1 cellular context compared by ENCODE assay signal in the genomic region with DNA sequence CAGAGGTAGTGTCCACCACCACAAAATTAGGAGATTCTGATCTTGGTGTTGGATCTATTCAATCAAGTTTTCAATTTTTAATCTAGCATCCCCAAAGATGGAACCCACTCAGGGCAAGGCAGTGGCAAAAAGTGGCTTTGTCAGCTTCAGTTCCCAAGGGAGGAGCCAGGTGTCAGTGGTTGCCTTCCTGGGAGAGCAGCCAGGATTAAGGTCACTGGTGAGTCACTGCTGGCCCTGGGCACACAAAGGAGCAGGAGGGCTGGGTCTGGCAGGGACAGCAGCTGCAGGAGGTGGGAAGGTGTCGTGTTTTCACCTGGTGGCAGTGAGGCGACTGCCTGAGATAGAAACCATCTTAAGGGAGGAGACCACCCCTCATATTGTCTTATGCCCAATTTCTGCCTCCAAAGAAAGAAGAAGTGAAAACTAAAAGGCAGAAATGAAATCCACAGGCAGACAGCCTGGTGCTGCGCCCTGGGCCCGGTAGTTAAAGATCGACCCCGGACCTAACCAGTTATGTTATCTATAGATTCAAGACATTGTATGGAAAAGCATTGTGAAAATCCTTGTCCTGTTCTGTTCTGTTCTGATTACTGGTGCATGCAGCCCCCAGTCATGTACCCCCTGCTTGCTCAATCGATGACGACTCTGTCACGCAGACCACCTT.
TF ChIP-seq lines count a peak whose summit lies in the region.

No MANE protein-coding gene starts in this region.

TF ChIP-seq in WTC11, 78 proteins besides CTCF, POLR2A, EP300 and RAD21 (continued from another document):
- no peak for TF ChIP-seq IRF1 (CRISPR knock-in tag; IDR thresholded peaks at IDR 0.05)
- TF ChIP-seq JUN (CRISPR knock-in tag; IDR thresholded peaks at IDR 0.05), result no peak
- TF ChIP-seq CREM (CRISPR knock-in tag; IDR thresholded peaks at IDR 0.05), result no peak
- TF ChIP-seq ZNF423 (CRISPR knock-in tag; IDR thresholded peaks at IDR 0.05), result no peak
- TF ChIP-seq SP1 (CRISPR knock-in tag; conservative IDR thresholded peaks at IDR 0.05), result no peak
- no peak for TF ChIP-seq TCF7 (CRISPR knock-in tag; IDR thresholded peaks at IDR 0.05; ENCODE audit: low read depth)
- TF ChIP-seq, protein P1, sequence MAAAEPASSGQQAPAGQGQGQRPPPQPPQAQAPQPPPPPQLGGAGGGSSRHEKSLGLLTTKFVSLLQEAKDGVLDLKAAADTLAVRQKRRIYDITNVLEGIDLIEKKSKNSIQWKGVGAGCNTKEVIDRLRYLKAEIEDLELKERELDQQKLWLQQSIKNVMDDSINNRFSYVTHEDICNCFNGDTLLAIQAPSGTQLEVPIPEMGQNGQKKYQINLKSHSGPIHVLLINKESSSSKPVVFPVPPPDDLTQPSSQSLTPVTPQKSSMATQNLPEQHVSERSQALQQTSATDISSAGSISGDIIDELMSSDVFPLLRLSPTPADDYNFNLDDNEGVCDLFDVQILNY (CRISPR knock-in tag; IDR thresholded peaks at IDR 0.05), result no peak
- no peak for TF ChIP-seq OVOL2 (CRISPR knock-in tag; IDR thresholded peaks at IDR 0.05; ENCODE audit: borderline replicate concordance)
- TF ChIP-seq FOXP1 (CRISPR knock-in tag; IDR thresholded peaks at IDR 0.05; ENCODE audit: borderline replicate concordance), result no peak
- TF ChIP-seq SMAD3 (CRISPR knock-in tag; IDR thresholded peaks at IDR 0.05; ENCODE audit: borderline replicate concordance), result no peak
